Comparison of ENCODE assay signal across 1 cellular context in genomic region chr1:26827205-26827604, GRCh38.
TF ChIP-seq lines count a peak whose summit lies in the region.

No MANE protein-coding gene starts in this region.

TF ChIP-seq in HepG2, 621 proteins besides CTCF, POLR2A, EP300 and RAD21:
- TF ChIP-seq GFI1 (CRISPR knock-in tag; IDR thresholded peaks at IDR 0.05; ENCODE audit: borderline replicate concordance) (no peak), PAX8 (CRISPR knock-in tag; IDR thresholded peaks at IDR 0.05; ENCODE audit: borderline replicate concordance) (no peak), ZNF841 (CRISPR knock-in tag; IDR thresholded peaks at IDR 0.05; ENCODE audit: borderline replicate concordance) (no peak), ZNF281 (CRISPR knock-in tag; IDR thresholded peaks at IDR 0.05; ENCODE audit: borderline replicate concordance) (no peak), RORA (CRISPR knock-in tag; IDR thresholded peaks at IDR 0.05) (no peak), NFE2 (CRISPR knock-in tag; IDR thresholded peaks at IDR 0.05) (no peak), ZNF501 (CRISPR knock-in tag; IDR thresholded peaks at IDR 0.05) (no peak), ZNF383 (CRISPR knock-in tag; IDR thresholded peaks at IDR 0.05; ENCODE audit: borderline replicate concordance) (no peak), RAD51 (IDR thresholded peaks at IDR 0.05; ENCODE audit: borderline replicate concordance) (no peak), ZNF253 (CRISPR knock-in tag; IDR thresholded peaks at IDR 0.05; ENCODE audit: borderline replicate concordance) (no peak), NR2F6 (IDR thresholded peaks at IDR 0.05) (no peak), NR2F6 (CRISPR knock-in tag; IDR thresholded peaks at IDR 0.05) (no peak), U2AF1 (optimal IDR thresholded peaks at IDR 0.05; ENCODE audit: low read depth, low read length) (no peak), HHEX (CRISPR knock-in tag; IDR thresholded peaks at IDR 0.05) (no peak), ZNF761 (CRISPR knock-in tag; conservative IDR thresholded peaks at IDR 0.05) (no peak), TEF (CRISPR knock-in tag; IDR thresholded peaks at IDR 0.05) (no peak)
